ENCODE assay signal across 8 cellular contexts in the genomic region with DNA sequence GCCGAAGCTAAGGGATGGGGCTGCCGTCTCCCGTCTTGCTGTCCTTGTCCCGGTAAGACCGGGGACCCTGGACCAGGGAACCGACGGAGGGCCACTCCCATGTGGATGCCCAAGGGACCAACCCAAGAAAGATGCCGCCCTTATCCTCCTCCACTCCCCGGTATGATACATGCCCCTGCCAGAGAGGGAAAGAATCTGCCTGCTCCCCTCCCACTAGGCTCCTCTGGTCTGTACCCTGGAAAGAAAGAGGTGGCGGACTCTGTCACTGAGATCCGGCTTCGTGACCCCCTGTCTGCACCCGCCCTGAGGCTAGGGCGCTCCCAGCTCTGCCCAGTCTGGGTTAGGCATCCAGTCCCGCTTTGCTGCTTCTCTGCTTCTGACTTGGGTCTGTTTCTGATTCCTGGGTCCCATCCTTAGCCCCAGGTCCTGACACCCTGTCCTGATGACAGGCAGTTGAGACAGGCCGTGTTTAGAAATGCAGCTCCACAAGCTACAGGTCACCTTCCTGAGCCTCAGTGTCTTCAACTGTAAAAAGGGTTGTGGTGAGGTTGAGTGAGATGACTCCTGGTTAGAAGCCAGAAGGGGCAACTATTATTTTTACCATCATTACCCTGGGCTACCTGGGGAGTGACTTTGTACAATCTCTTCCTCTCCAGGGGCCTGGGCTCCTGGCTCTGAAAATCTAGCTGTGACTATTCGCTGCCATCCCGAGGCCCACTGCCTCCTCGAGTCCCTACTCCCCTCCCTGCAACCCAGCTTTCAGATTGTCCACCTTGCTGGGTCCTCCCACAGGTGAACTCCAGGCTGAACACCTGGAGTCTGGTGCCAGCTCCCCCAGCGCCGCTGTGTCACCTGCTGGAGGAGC. TPM values are rescaled to one million over a fixed set of nuclear protein-coding genes. Genes with fewer than 3 reads are reported as not detected.
DNase-seq lines count a peak whose midpoint lies in the region; ATAC-seq, FAIRE-seq and TF ChIP-seq lines count a peak whose summit lies in the region.

No MANE protein-coding gene starts in this region.

- FAIRE-seq in HTR-8/SVneo (lab: Jason Lieb, UNC): no peak

- H3K9me3 Mint-ChIP-seq in CD8-positive, alpha-beta T cell: no peaks in the 10 kb centered on the region

- CTCF ChIA-PET in CD8-positive, alpha-beta T cell (lab: Charles Lee): interaction anchor here (0.9 to 17.1 kb wide), 22 partner anchors 10 to 210 kb away, joined by 3 to 485 read pairs (median 11); partner anchors contain the start of gene LAPTM5

- H3K4me1 ChIP-seq in CD8-positive, alpha-beta T cell (ENCODE audit: insufficient read depth, low read length): peaks cover 34% of the 10 kb centered on the region
- H3K4me1 ChIP-seq in adrenal gland (replicated peaks in 1 of 2) (peaks cover 7 to 10% of the 10 kb centered on the region in 2 donors), left lung (peaks cover 0 to 18% of the 10 kb centered on the region in 2 donors), tibial artery (peaks cover 3 to 21% (median 5%) of the 10 kb centered on the region in 4 donors)

- H3K36me3 ChIP-seq in CD8-positive, alpha-beta T cell (ENCODE audit: insufficient read depth, low read length): peaks cover 4% of the 10 kb centered on the region
- H3K36me3 ChIP-seq in adrenal gland (replicated peaks in 1 of 2) (no peaks in the 10 kb centered on the region), left lung (peaks cover 0 to 4% of the 10 kb centered on the region in 2 donors), tibial artery (peaks cover 0 to 29% (median 0%) of the 10 kb centered on the region in 3 donors)

- intact Hi-C loops in CD8-positive, alpha-beta T cell (cut with DNase I, micrococcal nuclease): loop anchor here (1.0 to 10.0 kb wide), 9 partner anchors 37 to 1832 kb away; partner anchors contain the start of genes LAPTM5 (in 2 of the 2), PUM1 (in 1 of the 2), SNRNP40 (in 1 of the 2) and TMEM39B (in 1 of the 2)
- intact Hi-C loops in adrenal gland (cut with DNase I) (loop anchor here in 1 of 2 donors (5.0 kb wide), 2 partner anchors 58 to 193 kb away; no protein-coding TSS in a partner anchor), left lung (cut with DNase I) (loop anchor here (2.0 to 10.0 kb wide), 2 partner anchors 55 to 59 kb away; no protein-coding TSS in a partner anchor), tibial artery (cut with DNase I; ENCODE audit: low total_unique reads) (loop anchor here (5.0 kb wide), 1 partner anchor 193 kb away; no protein-coding TSS in a partner anchor)

- no peak for TF ChIP-seq POLR2A in adrenal gland (IDR thresholded peaks at IDR 0.05)

- H3K27me3 Mint-ChIP-seq in CD8-positive, alpha-beta T cell (ENCODE audit: low read depth): no peaks in the 10 kb centered on the region

- H3K4me1 Mint-ChIP-seq in CD8-positive, alpha-beta T cell (ENCODE audit: low read depth): peaks cover 48% of the 10 kb centered on the region

- H3K9me3 ChIP-seq in CD8-positive, alpha-beta T cell (ENCODE audit: low read length): no peaks in the 10 kb centered on the region
- H3K9me3 ChIP-seq in adrenal gland (replicated peaks in 1 of 3): peaks cover 0 to 4% (median 0%) of the 10 kb centered on the region in 3 donors
- peaks cover 0 to 10% of the 10 kb centered on the region in 2 donors for H3K9me3 ChIP-seq in left lung
- H3K9me3 ChIP-seq in tibial artery: no peaks in the 10 kb centered on the region

- POLR2A ChIA-PET in CD8-positive, alpha-beta T cell (lab: Charles Lee): interaction anchor here (0.8 to 4.0 kb wide), 16 partner anchors 11 to 63 kb away, joined by 3 to 50 read pairs (median 6); partner anchors contain the start of gene LAPTM5

- no peak for ATAC-seq in CD8-positive, alpha-beta T cell
- ATAC-seq in left lung: no peak

- peak overlapping the region; percentile 98 for H3K4me3 ChIP-seq in CD8-positive, alpha-beta T cell (ENCODE audit: low read depth, low read length)
- H3K4me3 ChIP-seq in adrenal gland: peak overlapping the region in 1 of 4 donors; percentile 49
- peak overlapping the region in 1 of 2 donors; percentile 63 for H3K4me3 ChIP-seq in left lung
- H3K4me3 ChIP-seq in tibial artery: peak overlapping the region; percentile 52 to 57

- H3K4me3 Mint-ChIP-seq in CD8-positive, alpha-beta T cell: peak overlapping the region; percentile 87

- peak overlapping the region; percentile 99 for H3K27ac ChIP-seq in CD8-positive, alpha-beta T cell (ENCODE audit: low read depth, low read length)
- H3K27ac ChIP-seq in adrenal gland (peak overlapping the region in 4 of 5 donors; percentile 96 to 99 (median 99)), left lung (peak overlapping the region; percentile 97 to 98), tibial artery (peak overlapping the region; percentile 91 to 97)

- H3K27me3 ChIP-seq in CD8-positive, alpha-beta T cell (ENCODE audit: insufficient read depth, low read length): no peaks in the 10 kb centered on the region
- H3K27me3 ChIP-seq in adrenal gland (no peaks in the 10 kb centered on the region), left lung (no peaks in the 10 kb centered on the region), tibial artery (no peaks in the 10 kb centered on the region)

- peak; percentile 94 for TF ChIP-seq CTCF in CD8-positive, alpha-beta T cell (IDR thresholded peaks at IDR 0.05)
- peak in 1 of 6 experiments; percentile 5 for TF ChIP-seq CTCF in adrenal gland (IDR thresholded peaks at IDR 0.05)
- no peak for TF ChIP-seq CTCF in left lung (IDR thresholded peaks at IDR 0.05)
- TF ChIP-seq CTCF in tibial artery (IDR thresholded peaks at IDR 0.05): no peak

- 33 to 61% (median 39%) methylated on average over 9 to 21 of the region's 21 CpGs for WGBS in adrenal gland, 4 donors

- DNase-seq in CD8-positive, alpha-beta T cell: no peak
- DNase-seq in HTR-8/SVneo (ENCODE audit: insufficient read length, low spot score) (peak; percentile 57), adrenal gland (peak in 2 of 7 donors; percentile 39 to 77), left lung (peak in 1 of 2 donors; percentile 51), tibial artery (no peak), OCI-M2 (lab: John Stamatoyannopoulos, UW; ENCODE audit: unreplicated experiment) (no peak), hepatic stellate cell (ENCODE audit: low spot score) (no peak)
- no peak for DNase-seq in central memory CD4-positive, alpha-beta T cell

- peaks cover 29% of the 10 kb centered on the region for H3K36me3 Mint-ChIP-seq in CD8-positive, alpha-beta T cell

- peak overlapping the region; percentile 94 for H3K27ac Mint-ChIP-seq in CD8-positive, alpha-beta T cell

RNA-seq across cellular contexts. Expression of gene MATN1, which starts 3.7 kb away (rescaled TPM):
- total RNA-seq in CD8-positive, alpha-beta T cell: 1 to 10 TPM; 6.6 to 7.4 TPM
- total RNA-seq in adrenal gland: under 1 TPM in 2 of 8 donors, not detected in 6; 0.27 to 0.55 TPM
- under 1 TPM; 0.05 to 0.10 (median 0.08) TPM for polyA plus RNA-seq in adrenal gland
- under 1 TPM in 1 of 2 donors, not detected in 1; 0.08 TPM for total RNA-seq in left lung

RNA-seq across cellular contexts. Expression of gene LAPTM5, which starts 37.9 kb away (rescaled TPM):
- total RNA-seq in CD8-positive, alpha-beta T cell: 100 to 1,000 TPM; 629 to 653 TPM
- total RNA-seq in adrenal gland (100 to 1,000 TPM in 5 of 8 donors, 10 to 100 TPM in 3; 24.0 to 176 (median 130) TPM), left lung (100 to 1,000 TPM; 185 to 513 TPM)
- 100 to 1,000 TPM in 1 of 3 donors, 10 to 100 TPM in 2; 85.9 to 177 (median 97.1) TPM for polyA plus RNA-seq in adrenal gland

Comparison
In these comparisons a context has a peak if more than half of its experiments do, and no peak if none do; other contexts are left out.
1. RNA of gene MATN1, which starts 3.7 kb away (total RNA-seq): 6.6 to 7.4 TPM in CD8-positive, alpha-beta T cell; 0.27 to 0.55 TPM in adrenal gland and 0.08 TPM in left lung; every median in the first group is over 4 times any median in the second.
2. Peak in every context shown above with its lines, with median percentiles within 50 percentile points of each other: H3K27ac ChIP-seq.